Comparison of ENCODE assay signal across 8 cellular contexts in genomic region chr10:72694476-72695369, GRCh38. TPM values are rescaled to one million over a fixed set of nuclear protein-coding genes. Genes with fewer than 3 reads are reported as not detected.
DNase-seq lines count a peak whose midpoint lies in the region; ATAC-seq and TF ChIP-seq lines count a peak whose summit lies in the region.

No MANE protein-coding gene starts in this region.

- H3K27ac Mint-ChIP-seq in activated naive CD4-positive, alpha-beta T cell treated with anti-CD3 and anti-CD28 coated beads, Interleukin-2, amount 10 ng/mL, durations not matched to agents 7 days and 5 days, result no peak overlapping the region
- no peak overlapping the region for H3K27ac Mint-ChIP-seq in progenitor cell of endocrine pancreas

- H3K4me3 Mint-ChIP-seq in activated naive CD4-positive, alpha-beta T cell treated with anti-CD3 and anti-CD28 coated beads, Interleukin-2, amount 10 ng/mL, durations not matched to agents 7 days and 5 days, result no peak overlapping the region
- peak overlapping the region; percentile 83 for H3K4me3 Mint-ChIP-seq in progenitor cell of endocrine pancreas (ENCODE audit: low read depth)

- no peaks in the 10 kb centered on the region for H3K9me3 Mint-ChIP-seq in activated naive CD4-positive, alpha-beta T cell treated with anti-CD3 and anti-CD28 coated beads, Interleukin-2, amount 10 ng/mL, durations not matched to agents 7 days and 5 days
- H3K9me3 Mint-ChIP-seq in progenitor cell of endocrine pancreas (ENCODE audit: low read depth), result no peaks in the 10 kb centered on the region

- H3K36me3 Mint-ChIP-seq in activated naive CD4-positive, alpha-beta T cell treated with anti-CD3 and anti-CD28 coated beads, Interleukin-2, amount 10 ng/mL, durations not matched to agents 7 days and 5 days, result no peaks in the 10 kb centered on the region
- no peaks in the 10 kb centered on the region for H3K36me3 Mint-ChIP-seq in progenitor cell of endocrine pancreas (ENCODE audit: insufficient read depth)

- H3K27me3 Mint-ChIP-seq in activated naive CD4-positive, alpha-beta T cell treated with anti-CD3 and anti-CD28 coated beads, Interleukin-2, amount 10 ng/mL, durations not matched to agents 7 days and 5 days, result peaks cover 5% of the 10 kb centered on the region
- H3K27me3 Mint-ChIP-seq in progenitor cell of endocrine pancreas, result no peaks in the 10 kb centered on the region

- CTCF ChIA-PET in activated naive CD4-positive, alpha-beta T cell treated with anti-CD3 and anti-CD28 coated beads, Interleukin-2, amount 10 ng/mL, durations not matched to agents 7 days and 5 days (lab: Charles Lee), result interaction anchor here (0.7 to 1.2 kb wide), 6 partner anchors 18 to 331 kb away, joined by 3 to 4 read pairs (median 3); no protein-coding TSS in a partner anchor

- DNase-seq in activated naive CD4-positive, alpha-beta T cell treated with anti-CD3 and anti-CD28 coated beads, Interleukin-2, amount 10 ng/mL, durations not matched to agents 7 days and 5 days, result peak; percentile 23
- no peak for DNase-seq in activated naive CD4-positive, alpha-beta T cell (lab: John Stamatoyannopoulos, UW)
- DNase-seq in NCI-H69 (lab: John Stamatoyannopoulos, UW) (peak; percentile 32), dedifferentiated amniotic fluid mesenchymal stem cell (ENCODE audit: extremely low spot score) (peak; percentile 50), progenitor cell of endocrine pancreas (ENCODE audit: low spot score, unreplicated experiment) (no peak), NCI-H2107 (lab: John Stamatoyannopoulos, UW) (no peak), SK-N-DZ (ENCODE audit: low spot score) (no peak)

- peaks cover 33% of the 10 kb centered on the region for H3K4me1 Mint-ChIP-seq in activated naive CD4-positive, alpha-beta T cell treated with anti-CD3 and anti-CD28 coated beads, Interleukin-2, amount 10 ng/mL, durations not matched to agents 7 days and 5 days
- H3K4me1 Mint-ChIP-seq in progenitor cell of endocrine pancreas (ENCODE audit: low read depth), result peaks cover 29% of the 10 kb centered on the region

- TF ChIP-seq CTCF in progenitor cell of endocrine pancreas (IDR thresholded peaks at IDR 0.05; ENCODE audit: unreplicated experiment), result no peak

- no peak for ATAC-seq in GM19467 (IDR thresholded peaks at IDR 0.05; ENCODE audit: unreplicated experiment)

RNA-seq across cellular contexts. Expression of gene MCU, which starts 2.8 kb away (rescaled TPM):
- 63.8 and 66.2 TPM in 2 replicates for total RNA-seq in progenitor cell of endocrine pancreas
- 21.2 and 25.6 TPM in 2 replicates for polyA plus RNA-seq in SK-N-DZ (2014; cell fraction: cytosol; rRNA removed)
- polyA plus RNA-seq in SK-N-DZ (2014; cell fraction: nucleus; rRNA removed), result 16.0 and 21.6 TPM in 2 replicates

Comparison
In these comparisons a context has a peak if more than half of its experiments do, and no peak if none do; other contexts are left out.
1. DNase-seq: peak in activated naive CD4-positive, alpha-beta T cell treated with anti-CD3 and anti-CD28 coated beads, Interleukin-2, amount 10 ng/mL, durations not matched to agents 7 days and 5 days (single experiment), NCI-H69 (single experiment) and dedifferentiated amniotic fluid mesenchymal stem cell (single experiment); none in activated naive CD4-positive, alpha-beta T cell (0 of 4), progenitor cell of endocrine pancreas (single experiment), NCI-H2107 (single experiment) and SK-N-DZ (single experiment).